In genomic region chr10:96125142-96125515, GRCh38 we compare ENCODE assay signal across 15 cellular contexts. TPM values are rescaled to one million over a fixed set of nuclear protein-coding genes. Genes with fewer than 3 reads are reported as not detected.
A peak's percentile ranks its signal among the peaks of the same experiment; 100 is the strongest.
DNase-seq lines count a peak whose midpoint lies in the region; ATAC-seq and TF ChIP-seq lines count a peak whose summit lies in the region.
"Had no signal": no experiment of that assay in that cellular context is flagged by ENCODE, and none has a peak within 500 bp of the region (broad histone marks: within the 10 kb centered on the region; RNA-seq: fewer than 3 reads in every experiment).

No MANE protein-coding gene starts in this region.

- peaks cover 3% of the 10 kb centered on the region; the same call in 1 of the 2 replicates for H3K9me3 Mint-ChIP-seq in WTC11
- H3K9me3 Mint-ChIP-seq: natural killer cell treated with Interleukin-12 subunit alpha and Interleukin-12 subunit beta and Interleukin-15 and Interleukin-18, amount 100 ng/mL, for 72 hours had no signal

- H3K4me1 ChIP-seq in DND-41 (ENCODE audit: insufficient read depth, low read length) = peaks cover 26% of the 10 kb centered on the region
- peaks cover 30% of the 10 kb centered on the region for H3K4me1 ChIP-seq in KMS-11 (ENCODE audit: low read depth, poor library complexity, severe bottlenecking)
- H3K4me1 ChIP-seq in mesenchymal stem cell (ENCODE audit: control insufficient read depth, insufficient read depth, low read depth, low read length) = peaks cover 9% of the 10 kb centered on the region

- ATAC-seq in DND-41 (ENCODE audit: insufficient read depth, low read depth) (no peak), WTC11 (no peak), GM19324 (IDR thresholded peaks at IDR 0.05; ENCODE audit: low FRiP score, unreplicated experiment) (no peak), GM19452 (IDR thresholded peaks at IDR 0.05; ENCODE audit: unreplicated experiment) (no peak)
- ATAC-seq: natural killer cell treated with Interleukin-12 subunit alpha and Interleukin-12 subunit beta and Interleukin-15 and Interleukin-18, amount 100 ng/mL, for 72 hours had no signal

- no peak for TF ChIP-seq POLR2A in erythroblast (IDR thresholded peaks at IDR 0.05; ENCODE audit: low read length)

- H3K14ac ChIP-seq in mesenchymal stem cell (ENCODE audit: low read length in 2 of 2) = no peak overlapping the region

- H4K91ac ChIP-seq in mesenchymal stem cell (ENCODE audit: low read length) = no peak overlapping the region

- H3K9me3 ChIP-seq in DND-41 (ENCODE audit: insufficient read depth, low read length, severe bottlenecking) (no peaks in the 10 kb centered on the region), mesenchymal stem cell (ENCODE audit: control insufficient read depth, low read length) (no peaks in the 10 kb centered on the region)

- peaks cover 25% of the 10 kb centered on the region for H3K4me1 Mint-ChIP-seq in WTC11

- no peak overlapping the region for H3K4ac ChIP-seq in mesenchymal stem cell (ENCODE audit: low read depth in 1 of 2, low read length in 2 of 2)

- H2AK5ac ChIP-seq in mesenchymal stem cell (ENCODE audit: low read length, severe bottlenecking) = no peak overlapping the region

- H3K18ac ChIP-seq in mesenchymal stem cell (ENCODE audit: low read depth in 1 of 2, low read length in 2 of 2) = no peak overlapping the region

- H3K36me3 ChIP-seq in DND-41 (ENCODE audit: insufficient read depth, low read length) (no peaks in the 10 kb centered on the region), KMS-11 (ENCODE audit: insufficient read depth) (no peaks in the 10 kb centered on the region), mesenchymal stem cell (ENCODE audit: control insufficient read depth in 1 of 2, insufficient read depth in 2 of 2, low read depth in 1 of 2, low read length in 2 of 2) (no peaks in the 10 kb centered on the region)
- H3K36me3 ChIP-seq: BLaER1 had no signal

- H2AFZ ChIP-seq in DND-41 (ENCODE audit: low read depth, low read length) (peak overlapping the region; percentile 52; the same call in 1 of the 2 replicates), KMS-11 (ENCODE audit: low read depth) (peak overlapping the region; percentile 100; the same call in 1 of the 2 replicates), mesenchymal stem cell (ENCODE audit: low read depth, low read length) (no peak overlapping the region)

- H2BK12ac ChIP-seq in mesenchymal stem cell (ENCODE audit: low read length in 2 of 2) = no peak overlapping the region

- no peaks in the 10 kb centered on the region for H3K79me2 ChIP-seq in DND-41 (ENCODE audit: insufficient read depth, low read length)
- H3K79me2 ChIP-seq in KMS-11 (ENCODE audit: insufficient read depth, low read depth) = no peaks in the 10 kb centered on the region

- H4K8ac ChIP-seq in mesenchymal stem cell (ENCODE audit: low read length) = no peak overlapping the region

- 41% methylated on average over 1 of the region's 2 CpGs for WGBS in mesenchymal stem cell

- H3K4me3 ChIP-seq in DND-41 (ENCODE audit: low read depth in 1 of 2, low read length in 2 of 2) = no peak overlapping the region
- no peak overlapping the region for H3K4me3 ChIP-seq in KMS-11 (IDR thresholded peaks at IDR 0.05; ENCODE audit: insufficient read depth, low read depth, low read length)
- H3K4me3 ChIP-seq in mesenchymal stem cell (ENCODE audit: insufficient read depth in 1 of 2, low read depth in 1 of 2, low read length in 2 of 2) = no peak overlapping the region
- H3K4me3 ChIP-seq: BLaER1 had no signal

- H3K27me3 Mint-ChIP-seq in WTC11 (ENCODE audit: low read depth) = peaks cover 3% of the 10 kb centered on the region; the same call in 1 of the 2 replicates

- H3K9ac ChIP-seq in DND-41 (ENCODE audit: low read depth, low read length) (peak overlapping the region; percentile 33), KMS-11 (no peak overlapping the region), mesenchymal stem cell (ENCODE audit: low read length) (no peak overlapping the region)
- H3K9ac ChIP-seq: BLaER1 had no signal

- H2BK5ac ChIP-seq in mesenchymal stem cell (ENCODE audit: low read depth, low read length, poor library complexity, severe bottlenecking) = no peak overlapping the region

- no peak overlapping the region for H2BK120ac ChIP-seq in mesenchymal stem cell (ENCODE audit: low read depth, low read length)

- H3K4me3 Mint-ChIP-seq in WTC11 = peak overlapping the region; percentile 73
- H3K4me3 Mint-ChIP-seq: natural killer cell treated with Interleukin-12 subunit alpha and Interleukin-12 subunit beta and Interleukin-15 and Interleukin-18, amount 100 ng/mL, for 72 hours had no signal

- no peak for DNase-seq in DND-41
- DNase-seq in WTC11 (ENCODE audit: low spot score) = no peak
- DNase-seq in mesenchymal stem cell = peak; percentile 86
- no peak for DNase-seq in erythroblast (lab: John Stamatoyannopoulos, UW)
- no peak for DNase-seq in GM10266 (ENCODE audit: extremely low spot score)
- DNase-seq: activated CD4-positive, CD25-positive, alpha-beta regulatory T cell treated with anti-CD3 and anti-CD28 coated beads, Interleukin-2, amount 50 U/mL, for 72 hours; activated T-cell treated with anti-CD3 and anti-CD28 coated beads for 4 hours; amniotic stem cell; effector CD4-positive, alpha-beta T cell; NCI-H1694 had no signal

- H4K20me1 ChIP-seq in DND-41 (ENCODE audit: insufficient read depth, low read length) = no peaks in the 10 kb centered on the region
- no peaks in the 10 kb centered on the region for H4K20me1 ChIP-seq in KMS-11 (ENCODE audit: insufficient read depth)
- H4K20me1 ChIP-seq: BLaER1 had no signal

- peak overlapping the region; percentile 61; the same call in 1 of the 2 replicates for H3K4me2 ChIP-seq in DND-41 (ENCODE audit: insufficient read depth, low read length)
- peak overlapping the region; percentile 87 for H3K4me2 ChIP-seq in KMS-11
- H3K4me2 ChIP-seq in mesenchymal stem cell (ENCODE audit: low read length, poor library complexity, severe bottlenecking) = no peak overlapping the region

- POLR2A ChIA-PET in WTC11 (lab: Charles Lee) = interaction anchor here (1.0 to 1.2 kb wide), 2 partner anchors 10 to 40 kb away, joined by 3 read pairs; no protein-coding TSS in a partner anchor

- H3K27ac ChIP-seq in DND-41 (ENCODE audit: low read length) (peak overlapping the region; percentile 33), KMS-11 (peak overlapping the region; percentile 66), mesenchymal stem cell (ENCODE audit: low read length, poor library complexity, severe bottlenecking) (no peak overlapping the region)
- H3K27ac ChIP-seq: BLaER1 had no signal

- no peak overlapping the region for H2BK15ac ChIP-seq in mesenchymal stem cell (ENCODE audit: low read depth, poor library complexity, severe bottlenecking)

- peak overlapping the region; percentile 70; the same call in 1 of the 2 replicates for H3K27ac Mint-ChIP-seq in WTC11
- H3K27ac Mint-ChIP-seq: natural killer cell treated with Interleukin-12 subunit alpha and Interleukin-12 subunit beta and Interleukin-15 and Interleukin-18, amount 100 ng/mL, for 72 hours had no signal

- no peaks in the 10 kb centered on the region for H3K36me3 Mint-ChIP-seq in WTC11

- no peaks in the 10 kb centered on the region for H3K79me1 ChIP-seq in mesenchymal stem cell (replicated peaks; ENCODE audit: low read length, poor library complexity, severe bottlenecking)

- H3K27me3 ChIP-seq in DND-41 (ENCODE audit: insufficient read depth, low read length, poor library complexity) (peaks cover 4% of the 10 kb centered on the region), KMS-11 (ENCODE audit: insufficient read depth, low read depth) (no peaks in the 10 kb centered on the region), mesenchymal stem cell (ENCODE audit: control insufficient read depth in 1 of 2, insufficient read depth in 1 of 2, low read length in 2 of 2) (peaks cover 0 to 20% of the 10 kb centered on the region in 2 experiments)

- TF ChIP-seq CTCF in DND-41 (IDR thresholded peaks at IDR 0.05; ENCODE audit: borderline replicate concordance, extremely low read depth, low read length, poor library complexity, severe bottlenecking) (no peak), KMS-11 (conservative IDR thresholded peaks at IDR 0.05; ENCODE audit: low read depth, low read length) (no peak), WTC11 (IDR thresholded peaks at IDR 0.05) (no peak), GM10266 (IDR thresholded peaks at IDR 0.05; ENCODE audit: control insufficient read depth, insufficient read depth, low read depth, missing control alignments) (no peak)

- CTCF ChIA-PET in WTC11 (lab: Charles Lee) = interaction anchor here (0.6 kb wide), 1 partner anchor 105 kb away, joined by 3 read pairs; no protein-coding TSS in a partner anchor

- no peak overlapping the region for H3K23ac ChIP-seq in mesenchymal stem cell (ENCODE audit: low read length in 2 of 2)

TF ChIP-seq in WTC11, 78 proteins besides CTCF, POLR2A, EP300 and RAD21:
- no peak for TF ChIP-seq ZNF416 (CRISPR knock-in tag; IDR thresholded peaks at IDR 0.05)
- TF ChIP-seq SMAD3 (CRISPR knock-in tag; IDR thresholded peaks at IDR 0.05; ENCODE audit: borderline replicate concordance) = no peak
- TF ChIP-seq ZNF671 (CRISPR knock-in tag; IDR thresholded peaks at IDR 0.05) = no peak

RNA-seq across cellular contexts. Expression of gene ZNF518A, which starts 5.0 kb away (rescaled TPM):
- total RNA-seq in WTC11 (2021) = 29.9 to 34.3 TPM (median 32.0 TPM) in 3 replicates
- 4.0 TPM for polyA plus RNA-seq in mesenchymal stem cell (2013, experiment 1 of 2)
- 5.0 TPM for polyA plus RNA-seq in mesenchymal stem cell (2013, experiment 2 of 2)
